Comparison of ENCODE assay signal across 1 cellular context in the genomic region with DNA sequence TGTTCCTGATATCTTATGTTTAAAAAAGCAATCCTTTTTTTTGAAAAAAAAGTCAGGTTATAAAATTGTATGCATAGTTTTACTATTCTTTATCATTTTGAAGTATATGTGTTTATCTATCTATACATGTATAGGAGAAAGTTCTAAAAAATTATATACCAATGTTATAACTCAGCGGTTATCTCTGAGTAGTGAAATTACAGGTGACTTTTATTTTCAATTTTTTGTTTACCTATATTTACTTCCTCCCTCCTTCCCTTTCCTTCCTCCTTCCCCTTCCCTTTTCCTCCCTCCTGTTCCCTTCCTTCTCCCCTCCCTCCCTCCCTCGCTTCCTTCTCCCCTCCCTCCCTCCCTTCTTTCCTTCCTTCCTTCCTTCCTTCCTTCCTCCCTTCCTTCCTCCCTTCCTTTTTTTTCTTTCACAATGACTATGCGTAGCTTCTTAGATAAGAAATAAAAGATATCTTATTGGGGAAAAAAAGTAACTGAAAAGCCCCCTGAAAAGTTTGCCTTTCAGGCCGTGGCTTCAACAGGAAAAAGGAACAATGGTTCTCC.
TF ChIP-seq lines count a peak whose summit lies in the region.

No MANE protein-coding gene starts in this region.

TF ChIP-seq in IMR-90, 13 proteins besides CTCF, POLR2A, EP300 and RAD21:
- TF ChIP-seq MXI1 (IDR thresholded peaks at IDR 0.05; ENCODE audit: borderline replicate concordance, low read depth, low read length) (no peak), MAZ (IDR thresholded peaks at IDR 0.05; ENCODE audit: borderline replicate concordance, low read depth, low read length) (no peak)
